Comparison of ENCODE assay signal across 11 cellular contexts in genomic region chr11:46342237-46342636, GRCh38. TPM values are rescaled to one million over a fixed set of nuclear protein-coding genes. Genes with fewer than 3 reads are reported as not detected.
DNase-seq lines count a peak whose midpoint lies in the region; ATAC-seq and TF ChIP-seq lines count a peak whose summit lies in the region.
"Had no signal": no experiment of that assay in that cellular context is flagged by ENCODE, and none has a peak within 500 bp of the region (broad histone marks: within the 10 kb centered on the region; RNA-seq: fewer than 3 reads in every experiment).

No MANE protein-coding gene starts in this region.

- no peaks in the 10 kb centered on the region for H3K36me3 Mint-ChIP-seq in CD4-positive, CD25-positive, alpha-beta regulatory T cell
- no peaks in the 10 kb centered on the region for H3K36me3 Mint-ChIP-seq in activated CD8-positive, alpha-beta T cell treated with anti-CD3 and anti-CD28 coated beads for 36 hours (ENCODE audit: low read depth)
- H3K36me3 Mint-ChIP-seq in stimulated activated effector memory CD8-positive, alpha-beta T cell treated with anti-CD3 and anti-CD28 coated beads, Interleukin-12 subunit alpha, Interleukin-12 subunit beta, amount 100 ng/mL, for 72 hours, result peaks cover 4% of the 10 kb centered on the region

- H3K27me3 ChIP-seq in CD4-positive, CD25-positive, alpha-beta regulatory T cell (ENCODE audit: control insufficient read depth, insufficient read depth, low read length), result no peaks in the 10 kb centered on the region
- peaks cover 12% of the 10 kb centered on the region for H3K27me3 ChIP-seq in HUES6 (ENCODE audit: control insufficient read depth, insufficient read depth, low read length)

- no peak for TF ChIP-seq CTCF in activated CD8-positive, alpha-beta T cell treated with anti-CD3 and anti-CD28 coated beads for 36 hours (IDR thresholded peaks at IDR 0.05)

- H3K27ac ChIP-seq in CD4-positive, CD25-positive, alpha-beta regulatory T cell (ENCODE audit: insufficient read depth, low read length, poor library complexity, severe bottlenecking), result peak overlapping the region; percentile 15
- H3K27ac ChIP-seq in HUES6 (ENCODE audit: low read depth, low read length), result 0 out of 2 replicates have a peak overlapping the region, but pooled peaks have one; percentile 11

- H3K27me3 Mint-ChIP-seq in CD4-positive, CD25-positive, alpha-beta regulatory T cell, result peaks cover 23% of the 10 kb centered on the region
- no peaks in the 10 kb centered on the region for H3K27me3 Mint-ChIP-seq in activated CD8-positive, alpha-beta T cell treated with anti-CD3 and anti-CD28 coated beads for 36 hours

- peaks cover 0 to 85% (median 47%) of the 10 kb centered on the region in 4 donors for H3K4me1 Mint-ChIP-seq in CD4-positive, CD25-positive, alpha-beta regulatory T cell
- peaks cover 57% of the 10 kb centered on the region for H3K4me1 Mint-ChIP-seq in activated CD8-positive, alpha-beta T cell treated with anti-CD3 and anti-CD28 coated beads for 36 hours (ENCODE audit: low read depth)
- H3K4me1 Mint-ChIP-seq in stimulated activated effector memory CD8-positive, alpha-beta T cell treated with anti-CD3 and anti-CD28 coated beads, Interleukin-12 subunit alpha, Interleukin-12 subunit beta, amount 100 ng/mL, for 72 hours, result peaks cover 25% of the 10 kb centered on the region

- POLR2A ChIA-PET in activated CD8-positive, alpha-beta T cell treated with anti-CD3 and anti-CD28 coated beads for 36 hours (lab: Charles Lee), result interaction anchor here (0.8 kb wide), 1 partner anchor 10 kb away, joined by 3 read pairs; no protein-coding TSS in a partner anchor

- H3K4me1 ChIP-seq in CD4-positive, CD25-positive, alpha-beta regulatory T cell (ENCODE audit: control insufficient read depth, insufficient read depth, low read length, poor library complexity, severe bottlenecking), result peaks cover 42% of the 10 kb centered on the region
- H3K4me1 ChIP-seq in HUES6 (ENCODE audit: control insufficient read depth, insufficient read depth, low read length), result peaks cover 86% of the 10 kb centered on the region

- intact Hi-C loops in activated CD8-positive, alpha-beta T cell treated with anti-CD3 and anti-CD28 coated beads for 36 hours (cut with micrococcal nuclease), result no loop called here

- peak in 2 of 3 donors; percentile 25 to 70 for DNase-seq in CD4-positive, CD25-positive, alpha-beta regulatory T cell
- DNase-seq in activated CD8-positive, alpha-beta T cell treated with anti-CD3 and anti-CD28 coated beads for 36 hours, result peak; percentile 32
- DNase-seq in left lobe of liver (ENCODE audit: low spot score) (no peak), SW 1271 (lab: John Stamatoyannopoulos, UW) (no peak), NCI-H1048 (lab: John Stamatoyannopoulos, UW) (no peak)
- DNase-seq in stimulated activated effector memory CD8-positive, alpha-beta T cell treated with anti-CD3 and anti-CD28 coated beads, Interleukin-12 subunit alpha, Interleukin-12 subunit beta, amount 100 ng/mL, for 72 hours (ENCODE audit: low spot score in 2 of 2), result no peak
- DNase-seq: activated T-cell treated with anti-CD3 and anti-CD28 coated beads, Interleukin-2, amount 50 U/mL, for 72 hours; effector CD4-positive, alpha-beta T cell; NCI-H2107 had no signal

- H3K9ac ChIP-seq in HUES6 (ENCODE audit: low read length), result no peak overlapping the region

- CTCF ChIA-PET in activated CD8-positive, alpha-beta T cell treated with anti-CD3 and anti-CD28 coated beads for 36 hours (lab: Charles Lee), result interaction anchor here (1.0 to 20.2 kb wide), 7 partner anchors 10 to 103 kb away, joined by 3 to 480 read pairs (median 15); no protein-coding TSS in a partner anchor

- H3K36me3 ChIP-seq in CD4-positive, CD25-positive, alpha-beta regulatory T cell (ENCODE audit: control insufficient read depth, insufficient read depth, low read length), result no peaks in the 10 kb centered on the region
- no peaks in the 10 kb centered on the region for H3K36me3 ChIP-seq in HUES6 (ENCODE audit: control insufficient read depth, insufficient read depth, low read length)

- ATAC-seq in CD4-positive, CD25-positive, alpha-beta regulatory T cell (ENCODE audit: low read depth in 2 of 2), result no peak
- no peak for ATAC-seq in activated CD8-positive, alpha-beta T cell treated with anti-CD3 and anti-CD28 coated beads for 36 hours
- ATAC-seq in left lobe of liver (peak; percentile 3), GM19452 (IDR thresholded peaks at IDR 0.05; ENCODE audit: unreplicated experiment) (no peak)
- ATAC-seq in stimulated activated effector memory CD8-positive, alpha-beta T cell treated with anti-CD3 and anti-CD28 coated beads, Interleukin-12 subunit alpha, Interleukin-12 subunit beta, amount 100 ng/mL, for 72 hours, result no peak
- ATAC-seq: activated T-cell treated with anti-CD3 and anti-CD28 coated beads, Interleukin-2, amount 50 U/mL, for 72 hours had no signal

- H3K4me3 ChIP-seq in CD4-positive, CD25-positive, alpha-beta regulatory T cell (ENCODE audit: low read depth, low read length), result peak overlapping the region; percentile 19
- H3K4me3 ChIP-seq in HUES6 (ENCODE audit: low read depth, low read length), result no peak overlapping the region

- H3K4me3 Mint-ChIP-seq in CD4-positive, CD25-positive, alpha-beta regulatory T cell, result peak overlapping the region in 3 of 4 donors; percentile 52 to 62 (median 60)
- no peak overlapping the region for H3K4me3 Mint-ChIP-seq in activated CD8-positive, alpha-beta T cell treated with anti-CD3 and anti-CD28 coated beads for 36 hours
- no peak overlapping the region for H3K4me3 Mint-ChIP-seq in stimulated activated effector memory CD8-positive, alpha-beta T cell treated with anti-CD3 and anti-CD28 coated beads, Interleukin-12 subunit alpha, Interleukin-12 subunit beta, amount 100 ng/mL, for 72 hours
- H3K4me3 Mint-ChIP-seq: activated T-cell treated with anti-CD3 and anti-CD28 coated beads, Interleukin-2, amount 50 U/mL, for 72 hours had no signal

- no peaks in the 10 kb centered on the region for H3K9me3 ChIP-seq in CD4-positive, CD25-positive, alpha-beta regulatory T cell (ENCODE audit: control insufficient read depth in 2 of 2, low read length in 2 of 2)
- no peaks in the 10 kb centered on the region for H3K9me3 ChIP-seq in HUES6 (ENCODE audit: control insufficient read depth, insufficient read depth, low read depth, low read length)

- H3K27ac Mint-ChIP-seq in CD4-positive, CD25-positive, alpha-beta regulatory T cell, result peak overlapping the region; percentile 79 to 92 (median 81)
- peak overlapping the region; percentile 20 for H3K27ac Mint-ChIP-seq in activated CD8-positive, alpha-beta T cell treated with anti-CD3 and anti-CD28 coated beads for 36 hours
- H3K27ac Mint-ChIP-seq in stimulated activated effector memory CD8-positive, alpha-beta T cell treated with anti-CD3 and anti-CD28 coated beads, Interleukin-12 subunit alpha, Interleukin-12 subunit beta, amount 100 ng/mL, for 72 hours, result no peak overlapping the region
- H3K27ac Mint-ChIP-seq: activated T-cell treated with anti-CD3 and anti-CD28 coated beads, Interleukin-2, amount 50 U/mL, for 72 hours had no signal

- H3K9me3 Mint-ChIP-seq in CD4-positive, CD25-positive, alpha-beta regulatory T cell, result peaks cover 0 to 2% (median 0%) of the 10 kb centered on the region in 7 donors
- no peaks in the 10 kb centered on the region for H3K9me3 Mint-ChIP-seq in activated CD8-positive, alpha-beta T cell treated with anti-CD3 and anti-CD28 coated beads for 36 hours
- no peaks in the 10 kb centered on the region for H3K9me3 Mint-ChIP-seq in stimulated activated effector memory CD8-positive, alpha-beta T cell treated with anti-CD3 and anti-CD28 coated beads, Interleukin-12 subunit alpha, Interleukin-12 subunit beta, amount 100 ng/mL, for 72 hours
- H3K9me3 Mint-ChIP-seq: activated T-cell treated with anti-CD3 and anti-CD28 coated beads, Interleukin-2, amount 50 U/mL, for 72 hours had no signal

RNA-seq across cellular contexts. Expression of gene DGKZ, which starts 5.0 kb away (rescaled TPM):
- 234 TPM for total RNA-seq in CD4-positive, CD25-positive, alpha-beta regulatory T cell
- 10 to 100 TPM; 36.6 to 48.6 (median 44.8) TPM for polyA plus RNA-seq in CD4-positive, CD25-positive, alpha-beta regulatory T cell
- 10 to 100 TPM; 94.4 to 94.9 TPM for total RNA-seq in activated CD8-positive, alpha-beta T cell treated with anti-CD3 and anti-CD28 coated beads for 36 hours
- 13.0 TPM for total RNA-seq in left lobe of liver

RNA-seq across cellular contexts. Expression of gene MDK, which starts 39.2 kb away (rescaled TPM):
- 6.1 TPM for total RNA-seq in CD4-positive, CD25-positive, alpha-beta regulatory T cell
- polyA plus RNA-seq in CD4-positive, CD25-positive, alpha-beta regulatory T cell, result not detected
- total RNA-seq in activated CD8-positive, alpha-beta T cell treated with anti-CD3 and anti-CD28 coated beads for 36 hours, result 1 to 10 TPM; 4.2 to 4.9 TPM
- 2.0 TPM for total RNA-seq in left lobe of liver

RNA-seq across cellular contexts. Expression of gene CHRM4, which starts 49.3 kb away (rescaled TPM):
- total RNA-seq in CD4-positive, CD25-positive, alpha-beta regulatory T cell, result 2.8 TPM
- polyA plus RNA-seq in CD4-positive, CD25-positive, alpha-beta regulatory T cell, result 1 to 10 TPM in 1 of 4 donors, under 1 TPM in 2, not detected in 1; 0.15 to 1.1 (median 0.84) TPM
- not detected for total RNA-seq in activated CD8-positive, alpha-beta T cell treated with anti-CD3 and anti-CD28 coated beads for 36 hours
- not detected for total RNA-seq in left lobe of liver

Comparison
In these comparisons a context has a peak if more than half of its experiments do, and no peak if none do; other contexts are left out.
1. DNase-seq: peak in CD4-positive, CD25-positive, alpha-beta regulatory T cell (2 of 3) and activated CD8-positive, alpha-beta T cell treated with anti-CD3 and anti-CD28 coated beads for 36 hours (single experiment); none in left lobe of liver (single experiment), stimulated activated effector memory CD8-positive, alpha-beta T cell treated with anti-CD3 and anti-CD28 coated beads, Interleukin-12 subunit alpha, Interleukin-12 subunit beta, amount 100 ng/mL, for 72 hours (0 of 2), SW 1271 (0 of 2) and NCI-H1048 (single experiment).
2. H3K4me3 Mint-ChIP-seq: peak in CD4-positive, CD25-positive, alpha-beta regulatory T cell (3 of 4); none in activated CD8-positive, alpha-beta T cell treated with anti-CD3 and anti-CD28 coated beads for 36 hours (single experiment) and stimulated activated effector memory CD8-positive, alpha-beta T cell treated with anti-CD3 and anti-CD28 coated beads, Interleukin-12 subunit alpha, Interleukin-12 subunit beta, amount 100 ng/mL, for 72 hours (single experiment).